Comparison of ENCODE assay signal across 10 cellular contexts in genomic region chr12:12486661-12487240, GRCh38.
DNase-seq lines count a peak whose midpoint lies in the region; ATAC-seq and TF ChIP-seq lines count a peak whose summit lies in the region.
"Had no signal": no experiment of that assay in that cellular context is flagged by ENCODE, and none has a peak within 500 bp of the region (broad histone marks: within the 10 kb centered on the region; RNA-seq: fewer than 3 reads in every experiment).

No MANE protein-coding gene starts in this region.

- H3K4me1 Mint-ChIP-seq in activated CD4-positive, alpha-beta T cell treated with anti-CD3 and anti-CD28 coated beads, Interleukin-2, amount 10 ng/mL, durations not matched to agents 24 days and 14 days: peaks cover 38% of the 10 kb centered on the region

- H4K20me1 ChIP-seq in Karpas-422 (ENCODE audit: insufficient read depth, low read depth, low read length): no peaks in the 10 kb centered on the region

- H3K9me2 ChIP-seq in Karpas-422 (replicated peaks; ENCODE audit: insufficient read depth, low read length): no peaks in the 10 kb centered on the region

- H3K9ac ChIP-seq in Karpas-422 (ENCODE audit: low read length): no peak overlapping the region

- ATAC-seq in HG02588 (IDR thresholded peaks at IDR 0.05; ENCODE audit: unreplicated experiment): peak; percentile 83

- no peak overlapping the region for H3K4me3 Mint-ChIP-seq in activated CD4-positive, alpha-beta T cell treated with anti-CD3 and anti-CD28 coated beads, Interleukin-2, amount 10 ng/mL, durations not matched to agents 24 days and 14 days

- H3K36me3 Mint-ChIP-seq in activated CD4-positive, alpha-beta T cell treated with anti-CD3 and anti-CD28 coated beads, Interleukin-2, amount 10 ng/mL, durations not matched to agents 24 days and 14 days (ENCODE audit: low read depth): peaks cover 55% of the 10 kb centered on the region

- intact Hi-C loops in activated CD4-positive, alpha-beta T cell treated with anti-CD3 and anti-CD28 coated beads, Interleukin-2, amount 10 ng/mL, durations not matched to agents 24 days and 14 days (cut with micrococcal nuclease): no loop called here
- intact Hi-C loops in ascending aorta (cut with DNase I): no loop called here

- TF ChIP-seq CTCF in retinal pigment epithelial cell (conservative IDR thresholded peaks at IDR 0.05; ENCODE audit: low read depth, low read length): no peak
- TF ChIP-seq CTCF in ascending aorta (IDR thresholded peaks at IDR 0.05): no peak

- no peak overlapping the region for H3K4me2 ChIP-seq in Karpas-422 (ENCODE audit: low read depth, low read length, poor library complexity, severe bottlenecking)

- H2AFZ ChIP-seq in Karpas-422 (ENCODE audit: low read length): no peak overlapping the region

- no peaks in the 10 kb centered on the region for H3K9me3 ChIP-seq in Karpas-422 (ENCODE audit: low read length)
- no peaks in the 10 kb centered on the region for H3K9me3 ChIP-seq in ascending aorta

- H3K27ac Mint-ChIP-seq in activated CD4-positive, alpha-beta T cell treated with anti-CD3 and anti-CD28 coated beads, Interleukin-2, amount 10 ng/mL, durations not matched to agents 24 days and 14 days: peak overlapping the region; percentile 54

- no peaks in the 10 kb centered on the region for H3K27me3 ChIP-seq in Karpas-422 (ENCODE audit: low read length)
- no peaks in the 10 kb centered on the region for H3K27me3 ChIP-seq in ascending aorta

- H3K79me2 ChIP-seq in Karpas-422 (ENCODE audit: low read length): no peaks in the 10 kb centered on the region

- H3K27me3 Mint-ChIP-seq in activated CD4-positive, alpha-beta T cell treated with anti-CD3 and anti-CD28 coated beads, Interleukin-2, amount 10 ng/mL, durations not matched to agents 24 days and 14 days: no peaks in the 10 kb centered on the region

- DNase-seq in activated CD4-positive, alpha-beta T cell treated with anti-CD3 and anti-CD28 coated beads, Interleukin-2, amount 10 ng/mL, durations not matched to agents 24 days and 14 days: no peak
- no peak for DNase-seq in activated CD4-positive, alpha-beta T cell treated with anti-CD3 and anti-CD28 coated beads for 1 hour
- DNase-seq in LHCN-M2 (ENCODE audit: low read depth): peak; percentile 5
- peak; percentile 24 for DNase-seq in retinal pigment epithelial cell (ENCODE audit: low read depth)
- no peak for DNase-seq in NCI-H510A (lab: John Stamatoyannopoulos, UW)
- DNase-seq in Karpas-422: no peak
- DNase-seq in ascending aorta (ENCODE audit: low spot score in 2 of 2): no peak
- DNase-seq: dermis blood vessel endothelial cell, KG1 had no signal

- H3K4me1 ChIP-seq in Karpas-422 (ENCODE audit: low read length): no peaks in the 10 kb centered on the region
- H3K4me1 ChIP-seq in ascending aorta: no peaks in the 10 kb centered on the region

- H3K27ac ChIP-seq in Karpas-422 (ENCODE audit: low read length) (no peak overlapping the region), ascending aorta (no peak overlapping the region)

- H3K4me3 ChIP-seq in retinal pigment epithelial cell (ENCODE audit: low read length) (no peak overlapping the region), Karpas-422 (ENCODE audit: low read length) (no peak overlapping the region), ascending aorta (no peak overlapping the region)

- H3K36me3 ChIP-seq in Karpas-422 (ENCODE audit: insufficient read depth, low read length): no peaks in the 10 kb centered on the region
- peaks cover 12 to 41% of the 10 kb centered on the region in 2 donors for H3K36me3 ChIP-seq in ascending aorta

- H3K9me3 Mint-ChIP-seq in activated CD4-positive, alpha-beta T cell treated with anti-CD3 and anti-CD28 coated beads, Interleukin-2, amount 10 ng/mL, durations not matched to agents 24 days and 14 days: peaks cover 4% of the 10 kb centered on the region

Comparison
In these comparisons a context has a peak if more than half of its experiments do, and no peak if none do; other contexts are left out.
1. DNase-seq: peak in LHCN-M2 (single experiment) and retinal pigment epithelial cell (single experiment); none in activated CD4-positive, alpha-beta T cell treated with anti-CD3 and anti-CD28 coated beads, Interleukin-2, amount 10 ng/mL, durations not matched to agents 24 days and 14 days (single experiment), activated CD4-positive, alpha-beta T cell treated with anti-CD3 and anti-CD28 coated beads for 1 hour (single experiment), NCI-H510A (single experiment), Karpas-422 (single experiment) and ascending aorta (0 of 2).